Comparison of ENCODE assay signal across 13 cellular contexts in genomic region chr6:157528931-157529653, GRCh38.
DNase-seq lines count a peak whose midpoint lies in the region; ATAC-seq and TF ChIP-seq lines count a peak whose summit lies in the region.
"Had no signal": no experiment of that assay in that cellular context is flagged by ENCODE, and none has a peak within 500 bp of the region (broad histone marks: within the 10 kb centered on the region; RNA-seq: fewer than 3 reads in every experiment).

No MANE protein-coding gene starts in this region.

- no peaks in the 10 kb centered on the region for H3K27me3 Mint-ChIP-seq in stimulated activated memory B cell treated with anti-CD40 and anti-IgM and Interleukin-4, amounts not matched to agents 10 μg/mL and 1 μg/mL and 100 μg/mL, for 72 hours

- DNase-seq in DMS53 (lab: John Stamatoyannopoulos, UW): peak; percentile 5
- no peak for DNase-seq in DMS53 treated with DMSO at 0.1 percent for 48 hours (lab: John Stamatoyannopoulos, UW; ENCODE audit: unreplicated experiment)
- DNase-seq in NCI-H2171 treated with DMSO at 0.1 percent for 48 hours (lab: John Stamatoyannopoulos, UW): peak; percentile 75
- peak; percentile 86 for DNase-seq in fibroblast of mammary gland (ENCODE audit: low read depth)
- no peak for DNase-seq in activated CD4-positive, CD25-positive, alpha-beta regulatory T cell treated with anti-CD3 and anti-CD28 coated beads, Interleukin-2, amount 50 U/mL, for 72 hours
- DNase-seq in Peyer's patch: no peak
- DNase-seq: heart left ventricle; NK-92 treated with Interleukin-12 subunit alpha and Interleukin-12 subunit beta, amount 100 ng/mL, for 24 hours; stimulated activated CD4-positive, alpha-beta T cell treated with anti-CD3 and anti-CD28 coated beads, Interleukin-2, amount 100 ng/mL, for 48 hours had no signal

- H3K27me3 ChIP-seq in Peyer's patch: no peaks in the 10 kb centered on the region
- H3K27me3 ChIP-seq: heart left ventricle had no signal

- no peak for TF ChIP-seq POLR2A in Peyer's patch (IDR thresholded peaks at IDR 0.05)

- H3K36me3 ChIP-seq in Peyer's patch: no peaks in the 10 kb centered on the region
- H3K36me3 ChIP-seq: heart left ventricle, thoracic aorta had no signal

- no peak overlapping the region for H3K4me3 ChIP-seq in fibroblast of mammary gland (ENCODE audit: control insufficient read depth, low read depth, low read length)
- H3K4me3 ChIP-seq in Peyer's patch: no peak overlapping the region
- H3K4me3 ChIP-seq: heart left ventricle, thoracic aorta had no signal

- peaks cover 0 to 30% (median 6%) of the 10 kb centered on the region in 4 donors for H3K4me1 ChIP-seq in Peyer's patch

- H3K9me3 ChIP-seq in Peyer's patch: no peaks in the 10 kb centered on the region
- H3K9me3 ChIP-seq: heart left ventricle, thoracic aorta had no signal

- H3K36me3 Mint-ChIP-seq in stimulated activated memory B cell treated with anti-CD40 and anti-IgM and Interleukin-4, amounts not matched to agents 10 μg/mL and 1 μg/mL and 100 μg/mL, for 72 hours: peaks cover 25% of the 10 kb centered on the region

- H3K27ac Mint-ChIP-seq in stimulated activated memory B cell treated with anti-CD40 and anti-IgM and Interleukin-4, amounts not matched to agents 10 μg/mL and 1 μg/mL and 100 μg/mL, for 72 hours: no peak overlapping the region

- no peak overlapping the region for H3K4me3 Mint-ChIP-seq in stimulated activated memory B cell treated with anti-CD40 and anti-IgM and Interleukin-4, amounts not matched to agents 10 μg/mL and 1 μg/mL and 100 μg/mL, for 72 hours
- H3K4me3 Mint-ChIP-seq: neural crest cell had no signal

- no peak overlapping the region for H3K27ac ChIP-seq in Peyer's patch
- H3K27ac ChIP-seq: thoracic aorta had no signal

- peak; percentile 29 for ATAC-seq in stimulated activated memory B cell treated with anti-CD40 and anti-IgM and Interleukin-4, amounts not matched to agents 10 μg/mL and 1 μg/mL and 100 μg/mL, for 72 hours
- no peak for ATAC-seq in GM19452 (IDR thresholded peaks at IDR 0.05; ENCODE audit: unreplicated experiment)
- ATAC-seq: heart left ventricle had no signal

- H3K9me3 Mint-ChIP-seq in stimulated activated memory B cell treated with anti-CD40 and anti-IgM and Interleukin-4, amounts not matched to agents 10 μg/mL and 1 μg/mL and 100 μg/mL, for 72 hours: no peaks in the 10 kb centered on the region
- H3K9me3 Mint-ChIP-seq: neural crest cell had no signal

- TF ChIP-seq CTCF in fibroblast of mammary gland (conservative IDR thresholded peaks at IDR 0.05; ENCODE audit: control insufficient read depth, insufficient read depth, low read depth, low read length) (no peak), Peyer's patch (IDR thresholded peaks at IDR 0.05) (no peak)

- H3K4me1 Mint-ChIP-seq in stimulated activated memory B cell treated with anti-CD40 and anti-IgM and Interleukin-4, amounts not matched to agents 10 μg/mL and 1 μg/mL and 100 μg/mL, for 72 hours: peaks cover 55% of the 10 kb centered on the region

Comparison
In these comparisons a context has a peak if more than half of its experiments do, and no peak if none do; other contexts are left out.
1. DNase-seq: peak in DMS53 (single experiment), NCI-H2171 treated with DMSO at 0.1 percent for 48 hours (single experiment) and fibroblast of mammary gland (single experiment); none in DMS53 treated with DMSO at 0.1 percent for 48 hours (single experiment), activated CD4-positive, CD25-positive, alpha-beta regulatory T cell treated with anti-CD3 and anti-CD28 coated beads, Interleukin-2, amount 50 U/mL, for 72 hours (single experiment) and Peyer's patch (0 of 3).